28 cellular contexts compared by ENCODE assay signal in genomic region chr2:128930101-128930500, GRCh38.
DNase-seq lines count a peak whose midpoint lies in the region; ATAC-seq, FAIRE-seq and TF ChIP-seq lines count a peak whose summit lies in the region.
"Had no signal": no experiment of that assay in that cellular context is flagged by ENCODE, and none has a peak within 500 bp of the region (broad histone marks: within the 10 kb centered on the region; RNA-seq: fewer than 3 reads in every experiment).

No MANE protein-coding gene starts in this region.

- H3K4me3 ChIP-seq in HepG2 (replicated peaks in 1 of 3; ENCODE audit: insufficient read depth in 1 of 3, low read depth in 2 of 3, low read length in 3 of 3) (no peak overlapping the region), right lobe of liver (no peak overlapping the region)
- H3K4me3 ChIP-seq: BLaER1, GM12878 had no signal

- no TSS peak for BruUV-seq in HepG2 (replicated peaks; lab: Mats Ljungman, UMichigan)

- no peak overlapping the region for H3K4me3 Mint-ChIP-seq in natural killer cell
- H3K4me3 Mint-ChIP-seq: CD14-positive monocyte; CD4-positive, alpha-beta memory T cell; CD4-positive, CD25-positive, alpha-beta regulatory T cell; CD8-positive, alpha-beta memory T cell had no signal

- no peaks in the 10 kb centered on the region for H3K4me1 Mint-ChIP-seq in natural killer cell
- H3K4me1 Mint-ChIP-seq: CD14-positive monocyte; CD4-positive, alpha-beta memory T cell; CD4-positive, CD25-positive, alpha-beta regulatory T cell; CD8-positive, alpha-beta memory T cell had no signal

- ATAC-seq in HepG2 (no peak), right lobe of liver (no peak), natural killer cell (no peak), GM18909 (IDR thresholded peaks at IDR 0.05; ENCODE audit: poor library complexity, unreplicated experiment) (no peak)
- ATAC-seq: GM12878 had no signal

- H2AFZ ChIP-seq in HepG2 (ENCODE audit: low read length): no peak overlapping the region

- H3K4me1 ChIP-seq in HepG2 (ENCODE audit: insufficient read depth, low read length) (no peaks in the 10 kb centered on the region), right lobe of liver (no peaks in the 10 kb centered on the region)
- H3K4me1 ChIP-seq: BE2C, BLaER1 had no signal

- TF ChIP-seq CTCF in HepG2 (CRISPR knock-in tag; IDR thresholded peaks at IDR 0.05) (no peak), right lobe of liver (IDR thresholded peaks at IDR 0.05) (no peak), natural killer cell (IDR thresholded peaks at IDR 0.05) (no peak)

- WGBS in HepG2 (ENCODE audit: low lambda C conversion rate): 6% methylated on average over 1 of the region's 1 CpG
- WGBS in right lobe of liver (ENCODE audit: insufficient coverage, low coverage, low lambda C conversion rate, missing lambda C conversion rate): 90% methylated on average over 1 of the region's 1 CpG

- intact Hi-C loops in HepG2 (cut with micrococcal nuclease; ENCODE audit: unreplicated experiment): no loop called here
- intact Hi-C loops in right lobe of liver (cut with DNase I): no loop called here
- intact Hi-C loops in natural killer cell (cut with micrococcal nuclease): no loop called here

- H3K27me3 ChIP-seq in HepG2 (ENCODE audit: control insufficient read depth in 1 of 2, insufficient read depth in 2 of 2, low read length in 2 of 2) (no peaks in the 10 kb centered on the region), right lobe of liver (no peaks in the 10 kb centered on the region)
- H3K27me3 ChIP-seq: BE2C, BLaER1 had no signal

- FAIRE-seq in HepG2 (lab: Jason Lieb, UNC): no peak
- FAIRE-seq: A204.1, GM12878, GM12892, GM18507, GM19239 had no signal

- no peaks in the 10 kb centered on the region for H4K20me1 ChIP-seq in HepG2 (ENCODE audit: insufficient read depth, low read length)
- H4K20me1 ChIP-seq: BLaER1 had no signal

- H3K36me3 ChIP-seq in HepG2 (replicated peaks in 1 of 2; ENCODE audit: control insufficient read depth in 1 of 2, insufficient read depth in 2 of 2, low read length in 2 of 2): no peaks in the 10 kb centered on the region
- no peaks in the 10 kb centered on the region for H3K36me3 ChIP-seq in right lobe of liver
- H3K36me3 ChIP-seq: BE2C, BLaER1 had no signal

- no peak for TF ChIP-seq EP300 in HepG2 (IDR thresholded peaks at IDR 0.05; ENCODE audit: low read depth in 2 of 2, low read length in 2 of 2)
- TF ChIP-seq EP300 in HepG2 (CRISPR knock-in tag; IDR thresholded peaks at IDR 0.05; ENCODE audit: borderline replicate concordance): no peak

- in situ Hi-C loops in HepG2 (cut with HindIII; ENCODE audit: extremely low pct_ligation_motif_present, low pct_unique_long_range_greater_than_20kb): no loop called here

- no peaks in the 10 kb centered on the region for H3K79me2 ChIP-seq in HepG2 (ENCODE audit: insufficient read depth, low read length)

- CTCF ChIA-PET in HepG2 (lab: Yijun Ruan, JAX; ENCODE audit: low intra/inter-chr PET ratio, low total read pairs): no interaction called here

- H3K9me3 ChIP-seq in HepG2 (ENCODE audit: low read length) (no peaks in the 10 kb centered on the region), right lobe of liver (no peaks in the 10 kb centered on the region)
- H3K9me3 ChIP-seq: BE2C had no signal

- no peak overlapping the region for H3K27ac Mint-ChIP-seq in natural killer cell
- H3K27ac Mint-ChIP-seq: CD14-positive monocyte; CD4-positive, alpha-beta memory T cell; CD4-positive, CD25-positive, alpha-beta regulatory T cell had no signal

- TF ChIP-seq POLR2A in HepG2 (IDR thresholded peaks at IDR 0.05; ENCODE audit: insufficient read depth in 1 of 2, low read depth in 2 of 2, low read length in 2 of 2) (no peak), right lobe of liver (IDR thresholded peaks at IDR 0.05) (no peak)

- H3K4me2 ChIP-seq in HepG2 (ENCODE audit: low read depth, low read length): no peak overlapping the region
- H3K4me2 ChIP-seq: BLaER1 had no signal

- no peak for DNase-seq in HepG2 (ENCODE audit: low spot score)
- DNase-seq in right lobe of liver: no peak
- peak; percentile 4 for DNase-seq in SW480 (ENCODE audit: low spot score)
- peak; percentile 0 for DNase-seq in myocyte (ENCODE audit: low read depth)
- no peak for DNase-seq in natural killer cell
- DNase-seq in NCI-H774 (lab: John Stamatoyannopoulos, UW): no peak
- DNase-seq: 8988T; ACHN; BE2C; C1 segment of cervical spinal cord; CD4-positive, alpha-beta memory T cell; CD4-positive, CD25-positive, alpha-beta regulatory T cell; CD8-positive, alpha-beta memory T cell; COR-L47; DMS 273 treated with DMSO at 0.1 percent for 48 hours; DMS153; DMS79; DND-41; EL; GDM1 had no signal

- H3K27ac ChIP-seq in HepG2 (ENCODE audit: extremely low read length, insufficient read depth, low read length): no peak overlapping the region
- no peak overlapping the region for H3K27ac ChIP-seq in right lobe of liver
- H3K27ac ChIP-seq: BLaER1 had no signal

- no peaks in the 10 kb centered on the region for H3K36me3 Mint-ChIP-seq in natural killer cell
- H3K36me3 Mint-ChIP-seq: CD14-positive monocyte; CD4-positive, alpha-beta memory T cell; CD4-positive, CD25-positive, alpha-beta regulatory T cell; CD8-positive, alpha-beta memory T cell had no signal

- no peaks in the 10 kb centered on the region for H3K27me3 Mint-ChIP-seq in natural killer cell (ENCODE audit: low read depth in 2 of 2)
- H3K27me3 Mint-ChIP-seq: CD4-positive, CD25-positive, alpha-beta regulatory T cell; CD8-positive, alpha-beta memory T cell had no signal

- POLR2A ChIA-PET in HepG2 (lab: Yijun Ruan, JAX): no interaction called here

- TF ChIP-seq RAD21 in HepG2 (CRISPR knock-in tag; IDR thresholded peaks at IDR 0.05): no peak

- peaks cover 0 to 2% of the 10 kb centered on the region in 2 donors for H3K9me3 Mint-ChIP-seq in natural killer cell

- no peak overlapping the region for H3K9ac ChIP-seq in HepG2 (ENCODE audit: insufficient read depth, low read depth, low read length)
- H3K9ac ChIP-seq: BLaER1 had no signal

TF ChIP-seq in HepG2, 621 proteins besides CTCF, POLR2A, EP300 and RAD21:
- TF ChIP-seq POLR2AphosphoS2 (IDR thresholded peaks at IDR 0.05; ENCODE audit: low read depth, low read length): no peak
- TF ChIP-seq CREB1 (IDR thresholded peaks at IDR 0.05): peak; percentile 69
- no peak for TF ChIP-seq CREB1 (CRISPR knock-in tag; IDR thresholded peaks at IDR 0.05)
- peak; percentile 66 for TF ChIP-seq ATF7 (IDR thresholded peaks at IDR 0.05)
- no peak for TF ChIP-seq ATF7 (CRISPR knock-in tag; IDR thresholded peaks at IDR 0.05)

Comparison
In these comparisons a context has a peak if more than half of its experiments do, and no peak if none do; other contexts are left out.
1. DNase-seq: peak in SW480 (single experiment) and myocyte (single experiment); none in HepG2 (single experiment), right lobe of liver (0 of 3), natural killer cell (single experiment) and NCI-H774 (single experiment).